8 cellular contexts compared by ENCODE assay signal in the genomic region with DNA sequence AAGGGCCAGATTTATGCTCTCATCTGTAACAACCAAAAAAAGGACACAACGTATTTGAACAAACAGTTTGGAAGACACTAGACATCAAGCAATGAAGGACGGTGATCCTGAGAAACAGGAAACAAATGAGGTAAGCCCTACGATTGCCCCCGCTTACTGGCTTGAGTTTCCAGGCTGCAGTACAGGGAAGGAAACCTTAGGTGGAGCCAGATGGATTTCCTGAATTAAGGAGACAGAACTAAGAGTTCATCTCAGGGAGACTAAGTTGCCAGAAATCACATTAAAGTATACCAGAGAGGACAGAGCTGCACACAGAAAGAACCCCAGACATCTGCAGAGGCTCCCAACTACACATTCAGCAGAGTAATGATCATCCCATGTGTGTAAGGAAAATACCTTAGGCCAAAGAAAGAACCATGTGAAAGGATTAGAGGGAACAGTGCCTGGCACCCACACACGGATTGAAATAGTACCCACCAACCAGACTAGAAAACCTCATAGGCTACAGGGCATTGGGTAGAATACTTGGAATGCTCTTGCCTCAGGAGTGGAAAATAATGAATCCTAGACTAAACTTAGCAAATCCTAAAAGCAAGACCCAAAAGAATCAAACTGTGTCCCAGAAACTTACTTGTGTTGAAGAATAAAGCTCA.
DNase-seq lines count a peak whose midpoint lies in the region; ATAC-seq lines count a peak whose summit lies in the region.

No MANE protein-coding gene starts in this region.

- intact Hi-C loops in posterior cingulate gyrus (cut with DNase I) = no loop called here

- ATAC-seq in HG03439 (IDR thresholded peaks at IDR 0.05; ENCODE audit: unreplicated experiment) (no peak), esophagus mucosa (no peak), GM18868 (IDR thresholded peaks at IDR 0.05; ENCODE audit: unreplicated experiment) (no peak)

- peak; percentile 62 for DNase-seq in D341Med (ENCODE audit: low spot score)
- DNase-seq in MV-4-11 (lab: John Stamatoyannopoulos, UW) = peak; percentile 11
- peak; percentile 32 for DNase-seq in cerebellar cortex (ENCODE audit: low spot score)
- peak; percentile 49 to 60 for DNase-seq in lung microvascular endothelial cell (ENCODE audit: low read depth in 2 of 2)
- DNase-seq in posterior cingulate gyrus = no peak

Comparison
In these comparisons a context has a peak if more than half of its experiments do, and no peak if none do; other contexts are left out.
1. DNase-seq: peak in D341Med (single experiment), MV-4-11 (single experiment), cerebellar cortex (single experiment) and lung microvascular endothelial cell (2 of 2); none in posterior cingulate gyrus (0 of 10).